Comparison of ENCODE assay signal across 8 cellular contexts in genomic region chr2:200383380-200384110, GRCh38.
DNase-seq lines count a peak whose midpoint lies in the region; ATAC-seq and TF ChIP-seq lines count a peak whose summit lies in the region.

No MANE protein-coding gene starts in this region.

- peak overlapping the region; percentile 61 for H3K4me2 ChIP-seq in fibroblast of lung (ENCODE audit: extremely low read depth, insufficient read depth, low read length)

- H2AFZ ChIP-seq in fibroblast of lung (ENCODE audit: low read length), result no peak overlapping the region

- no peak for TF ChIP-seq CTCF in A673 (conservative IDR thresholded peaks at IDR 0.05; ENCODE audit: low read depth, low read length)
- TF ChIP-seq CTCF in fibroblast of lung (conservative IDR thresholded peaks at IDR 0.05 in 1 of 2, IDR thresholded peaks at IDR 0.05 in 1 of 2; ENCODE audit: low read depth in 1 of 2, low read length in 2 of 2), result no peak
- TF ChIP-seq CTCF in gastrocnemius medialis (IDR thresholded peaks at IDR 0.05 in 4 of 5, conservative IDR thresholded peaks at IDR 0.05 in 1 of 5), result no peak

- peak overlapping the region; percentile 79 to 84 for H3K27ac Mint-ChIP-seq in T-cell

- intact Hi-C loops in A673 (cut with micrococcal nuclease; ENCODE audit: unreplicated experiment), result no loop called here
- intact Hi-C loops in gastrocnemius medialis (cut with DNase I; ENCODE audit: low total_unique reads), result no loop called here

- H3K27me3 Mint-ChIP-seq in T-cell, result no peaks in the 10 kb centered on the region

- DNase-seq in A673 (ENCODE audit: low spot score) (peak; percentile 29), T-cell (no peak), fibroblast of lung (ENCODE audit: low read depth in 2 of 2) (peak; percentile 77 to 88), gastrocnemius medialis (no peak), cerebellar nuclear complex (lab: John Stamatoyannopoulos, UW) (no peak), NCI-H82 (lab: John Stamatoyannopoulos, UW) (no peak)

- POLR2A ChIA-PET in A673 (lab: Charles Lee; ENCODE audit: low non-redundant PET), result no interaction called here
- POLR2A ChIA-PET in T-cell (lab: Charles Lee), result interaction anchor here in 1 of 2 donors (1.0 kb wide), 1 partner anchor 142 kb away, joined by 3 read pairs; no protein-coding TSS in a partner anchor

- H3K9me3 ChIP-seq in A673 (ENCODE audit: low read depth, low read length, poor library complexity, severe bottlenecking) (no peaks in the 10 kb centered on the region), fibroblast of lung (ENCODE audit: control insufficient read depth, insufficient read depth, low read depth, low read length) (no peaks in the 10 kb centered on the region), gastrocnemius medialis (no peaks in the 10 kb centered on the region)

- BruUV-seq in A673 (replicated peaks; lab: Mats Ljungman, UMichigan), result no TSS peak

- TF ChIP-seq POLR2A in gastrocnemius medialis (IDR thresholded peaks at IDR 0.05), result no peak

- no peaks in the 10 kb centered on the region for H3K9me3 Mint-ChIP-seq in T-cell

- peak overlapping the region; percentile 15 to 60 (median 50) for H3K4me3 Mint-ChIP-seq in T-cell

- H3K4me1 Mint-ChIP-seq in T-cell, result peaks cover 20 to 27% (median 23%) of the 10 kb centered on the region in 3 donors

- H3K79me2 ChIP-seq in fibroblast of lung (ENCODE audit: control insufficient read depth, insufficient read depth, low read length), result peaks cover 66% of the 10 kb centered on the region

- no peaks in the 10 kb centered on the region for H3K36me3 ChIP-seq in A673 (ENCODE audit: insufficient read depth, low read length, poor library complexity, severe bottlenecking)
- no peaks in the 10 kb centered on the region for H3K36me3 ChIP-seq in fibroblast of lung (ENCODE audit: control insufficient read depth, insufficient read depth, low read length)
- H3K36me3 ChIP-seq in gastrocnemius medialis, result no peaks in the 10 kb centered on the region

- H3K4me1 ChIP-seq in A673 (ENCODE audit: insufficient read depth, low read length, poor library complexity, severe bottlenecking), result peaks cover 7% of the 10 kb centered on the region
- H3K4me1 ChIP-seq in fibroblast of lung (ENCODE audit: control insufficient read depth, extremely low read depth, insufficient read depth, low read length), result peaks cover 22% of the 10 kb centered on the region
- peaks cover 16 to 28% of the 10 kb centered on the region in 2 donors for H3K4me1 ChIP-seq in gastrocnemius medialis

- CTCF ChIA-PET in A673 (lab: Charles Lee), result no interaction called here
- CTCF ChIA-PET in T-cell (lab: Charles Lee), result interaction anchor here (1.0 to 1.1 kb wide), 3 partner anchors 9 to 143 kb away, joined by 3 to 4 read pairs (median 4); no protein-coding TSS in a partner anchor

- no peaks in the 10 kb centered on the region for H4K20me1 ChIP-seq in fibroblast of lung (ENCODE audit: control insufficient read depth, extremely low read depth, insufficient read depth, low read length)

- ATAC-seq in GM18511 (IDR thresholded peaks at IDR 0.05; ENCODE audit: unreplicated experiment) (peak; percentile 79), HG03378 (IDR thresholded peaks at IDR 0.05; ENCODE audit: unreplicated experiment) (peak; percentile 74), T-cell (replicated peaks in 1 of 4) (peak; percentile 69 to 87 (median 74)), gastrocnemius medialis (peak in 1 of 2 donors; percentile 89)

- in situ Hi-C loops in gastrocnemius medialis (cut with MboI; ENCODE audit: low sequenced_read_pairs in 4 of 4), result no loop called here

- no peak overlapping the region for H3K4me3 ChIP-seq in A673 (ENCODE audit: low read depth, low read length, poor library complexity, severe bottlenecking)
- peak overlapping the region; percentile 2 to 38 (median 11) for H3K4me3 ChIP-seq in fibroblast of lung (replicated peaks in 1 of 4; ENCODE audit: control extremely low read depth in 1 of 4, insufficient read depth in 1 of 4, low read depth in 3 of 4, low read length in 4 of 4)
- peak overlapping the region in 3 of 4 donors; percentile 29 to 32 (median 31) for H3K4me3 ChIP-seq in gastrocnemius medialis

- H3K9ac ChIP-seq in fibroblast of lung (ENCODE audit: insufficient read depth, low read length), result no peak overlapping the region

- H3K27ac ChIP-seq in A673 (ENCODE audit: low read depth, low read length, poor library complexity, severe bottlenecking), result no peak overlapping the region
- peak overlapping the region; percentile 66 for H3K27ac ChIP-seq in fibroblast of lung (ENCODE audit: insufficient read depth, low read length)
- peak overlapping the region in 3 of 4 donors; percentile 36 to 62 (median 44) for H3K27ac ChIP-seq in gastrocnemius medialis

- H3K27me3 ChIP-seq in A673 (replicated peaks; ENCODE audit: insufficient read depth, low read depth, low read length, poor library complexity), result no peaks in the 10 kb centered on the region
- H3K27me3 ChIP-seq in fibroblast of lung (ENCODE audit: control insufficient read depth, insufficient read depth, low read length), result no peaks in the 10 kb centered on the region
- H3K27me3 ChIP-seq in gastrocnemius medialis, result no peaks in the 10 kb centered on the region

- no peaks in the 10 kb centered on the region for H3K36me3 Mint-ChIP-seq in T-cell

Comparison
In these comparisons a context has a peak if more than half of its experiments do, and no peak if none do; other contexts are left out.
1. DNase-seq: peak in A673 (single experiment) and fibroblast of lung (2 of 2); none in T-cell (0 of 34), gastrocnemius medialis (0 of 2), cerebellar nuclear complex (0 of 2) and NCI-H82 (single experiment).